In genomic region chr3:162390891-162391290, GRCh38 we compare ENCODE assay signal across 16 cellular contexts.
DNase-seq lines count a peak whose midpoint lies in the region; ATAC-seq, FAIRE-seq and TF ChIP-seq lines count a peak whose summit lies in the region.
"Had no signal": no experiment of that assay in that cellular context is flagged by ENCODE, and none has a peak within 500 bp of the region (broad histone marks: within the 10 kb centered on the region; RNA-seq: fewer than 3 reads in every experiment).

No MANE protein-coding gene starts in this region.

- no peak overlapping the region for H3K4me3 Mint-ChIP-seq in activated T-helper 2 cell treated with anti-CD3 and anti-CD28 coated beads, Interferon-gamma antibody, Interleukin-2, Interleukin-4, amounts not matched to agents 10 μg/mL and 5 μg/mL and 100 μg/mL, durations not matched to agents 14 hours and 24 hours and 36 hours (ENCODE audit: low read depth)
- H3K4me3 Mint-ChIP-seq: activated naive CD8-positive, alpha-beta T cell treated with anti-CD3 and anti-CD28 coated beads for 36 hours; CD8-positive, alpha-beta T cell; stimulated activated naive CD8-positive, alpha-beta T cell treated with anti-CD3 and anti-CD28 coated beads, Interleukin-15, Interleukin-2, amounts not matched to agents 100 ng/mL and 50 ng/mL, for 24 hours had no signal

- H3K36me3 ChIP-seq in PC-3 (ENCODE audit: low read depth, low read length): no peaks in the 10 kb centered on the region
- no peaks in the 10 kb centered on the region for H3K36me3 ChIP-seq in endothelial cell of umbilical vein (ENCODE audit: control insufficient read depth in 2 of 2, extremely low read depth in 1 of 2, insufficient read depth in 2 of 2, low read length in 2 of 2)
- H3K36me3 ChIP-seq: prostate gland had no signal

- TF ChIP-seq CTCF in PC-3 (conservative IDR thresholded peaks at IDR 0.05; ENCODE audit: low read depth, low read length): no peak
- TF ChIP-seq CTCF in endothelial cell of umbilical vein (IDR thresholded peaks at IDR 0.05; ENCODE audit: extremely low read depth in 1 of 2, insufficient read depth in 1 of 2, low read depth in 1 of 2, low read length in 2 of 2): no peak
- no peak for TF ChIP-seq CTCF in omental fat pad (IDR thresholded peaks at IDR 0.05)

- H3K27me3 ChIP-seq in PC-3 (ENCODE audit: low read length): no peaks in the 10 kb centered on the region
- H3K27me3 ChIP-seq in endothelial cell of umbilical vein (ENCODE audit: control insufficient read depth in 2 of 2, insufficient read depth in 2 of 2, low read length in 2 of 2): no peaks in the 10 kb centered on the region

- no peak for FAIRE-seq in endothelial cell of umbilical vein (lab: Jason Lieb, UNC)
- FAIRE-seq: TTC549 had no signal

- H3K4me3 ChIP-seq in PC-3 (ENCODE audit: low read length) (peak overlapping the region; percentile 45), endothelial cell of umbilical vein (replicated peaks in 1 of 3; ENCODE audit: insufficient read depth in 1 of 3, low read depth in 1 of 3, low read length in 3 of 3) (no peak overlapping the region)
- H3K4me3 ChIP-seq: prostate gland had no signal

- dilution Hi-C loops in endothelial cell of umbilical vein (cut with MboI; ENCODE audit: extremely low pct_ligation_motif_present, low sequenced_read_pairs): no loop called here

- no peak for TF ChIP-seq POLR2A in endothelial cell of umbilical vein (IDR thresholded peaks at IDR 0.05; ENCODE audit: low read depth, low read length)

- H3K9me3 Mint-ChIP-seq in activated T-helper 2 cell treated with anti-CD3 and anti-CD28 coated beads, Interferon-gamma antibody, Interleukin-2, Interleukin-4, amounts not matched to agents 10 μg/mL and 5 μg/mL and 100 μg/mL, durations not matched to agents 14 hours and 24 hours and 36 hours: peaks cover 6% of the 10 kb centered on the region
- H3K9me3 Mint-ChIP-seq: activated naive CD8-positive, alpha-beta T cell treated with anti-CD3 and anti-CD28 coated beads for 36 hours had no signal

- BruUV-seq in PC-3 (replicated peaks; lab: Mats Ljungman, UMichigan) (no TSS peak), endothelial cell of umbilical vein (replicated peaks; lab: Mats Ljungman, UMichigan) (no TSS peak)

- no peaks in the 10 kb centered on the region for H3K36me3 Mint-ChIP-seq in activated T-helper 2 cell treated with anti-CD3 and anti-CD28 coated beads, Interferon-gamma antibody, Interleukin-2, Interleukin-4, amounts not matched to agents 10 μg/mL and 5 μg/mL and 100 μg/mL, durations not matched to agents 14 hours and 24 hours and 36 hours (ENCODE audit: low read depth)
- H3K36me3 Mint-ChIP-seq: activated naive CD8-positive, alpha-beta T cell treated with anti-CD3 and anti-CD28 coated beads for 36 hours; CD8-positive, alpha-beta T cell had no signal

- no peaks in the 10 kb centered on the region for H3K9me1 ChIP-seq in endothelial cell of umbilical vein (replicated peaks; ENCODE audit: control insufficient read depth, extremely low read depth, insufficient read depth, low read length)

- H3K27ac ChIP-seq in PC-3 (ENCODE audit: low read length) (peak overlapping the region; percentile 95), endothelial cell of umbilical vein (ENCODE audit: insufficient read depth, low read depth, low read length) (no peak overlapping the region)
- H3K27ac ChIP-seq: prostate gland had no signal

- H3K9me3 ChIP-seq in PC-3 (ENCODE audit: low read length) (no peaks in the 10 kb centered on the region), endothelial cell of umbilical vein (replicated peaks; ENCODE audit: control insufficient read depth, insufficient read depth, low read length) (peaks cover 4% of the 10 kb centered on the region)
- H3K9me3 ChIP-seq: prostate gland had no signal

- H3K4me2 ChIP-seq in PC-3 (ENCODE audit: low read length): peak overlapping the region; percentile 76
- no peak overlapping the region for H3K4me2 ChIP-seq in endothelial cell of umbilical vein (ENCODE audit: insufficient read depth, low read length)

- ATAC-seq in PC-3 (peak; percentile 94), omental fat pad (ENCODE audit: low FRiP score) (peak; percentile 32), GM19463 (IDR thresholded peaks at IDR 0.05; ENCODE audit: unreplicated experiment) (no peak), HG03432 (IDR thresholded peaks at IDR 0.05; ENCODE audit: unreplicated experiment) (no peak)
- ATAC-seq: CD8-positive, alpha-beta T cell had no signal

- H4K20me1 ChIP-seq in PC-3 (ENCODE audit: low read length) (no peaks in the 10 kb centered on the region), endothelial cell of umbilical vein (replicated peaks; ENCODE audit: control insufficient read depth, extremely low read depth, insufficient read depth, low read length) (no peaks in the 10 kb centered on the region)

- peak overlapping the region; percentile 73 for H3K9ac ChIP-seq in PC-3 (ENCODE audit: low read length)
- no peak overlapping the region for H3K9ac ChIP-seq in endothelial cell of umbilical vein (replicated peaks; ENCODE audit: extremely low read depth, insufficient read depth, low read length)

- no peaks in the 10 kb centered on the region for H3K4me1 Mint-ChIP-seq in activated T-helper 2 cell treated with anti-CD3 and anti-CD28 coated beads, Interferon-gamma antibody, Interleukin-2, Interleukin-4, amounts not matched to agents 10 μg/mL and 5 μg/mL and 100 μg/mL, durations not matched to agents 14 hours and 24 hours and 36 hours (ENCODE audit: low read depth)
- H3K4me1 Mint-ChIP-seq: activated naive CD8-positive, alpha-beta T cell treated with anti-CD3 and anti-CD28 coated beads for 36 hours had no signal

- intact Hi-C loops in PC-3 (cut with micrococcal nuclease) (loop anchor here (2.0 to 10.0 kb wide), 3 partner anchors 96 to 476 kb away; no protein-coding TSS in a partner anchor), endothelial cell of umbilical vein (cut with micrococcal nuclease) (no loop called here)
- intact Hi-C loops in activated T-helper 2 cell treated with anti-CD3 and anti-CD28 coated beads, Interferon-gamma antibody, Interleukin-2, Interleukin-4, amounts not matched to agents 10 μg/mL and 5 μg/mL and 100 μg/mL, durations not matched to agents 14 hours and 24 hours and 36 hours (cut with micrococcal nuclease): no loop called here

- CTCF ChIA-PET in PC-3 (lab: Charles Lee): no interaction called here
- CTCF ChIA-PET in endothelial cell of umbilical vein (lab: Charles Lee): no interaction called here

- no peak overlapping the region for H3K27ac Mint-ChIP-seq in activated T-helper 2 cell treated with anti-CD3 and anti-CD28 coated beads, Interferon-gamma antibody, Interleukin-2, Interleukin-4, amounts not matched to agents 10 μg/mL and 5 μg/mL and 100 μg/mL, durations not matched to agents 14 hours and 24 hours and 36 hours
- H3K27ac Mint-ChIP-seq: activated naive CD8-positive, alpha-beta T cell treated with anti-CD3 and anti-CD28 coated beads for 36 hours; CD8-positive, alpha-beta T cell; stimulated activated naive CD8-positive, alpha-beta T cell treated with anti-CD3 and anti-CD28 coated beads, Interleukin-15, Interleukin-2, amounts not matched to agents 100 ng/mL and 50 ng/mL, for 24 hours had no signal

- POLR2A ChIA-PET in PC-3 (lab: Charles Lee; ENCODE audit: unreplicated experiment) (no interaction called here), endothelial cell of umbilical vein (lab: Charles Lee) (no interaction called here)

- H3K4me1 ChIP-seq in PC-3 (ENCODE audit: insufficient read depth, low read length) (peaks cover 25% of the 10 kb centered on the region), endothelial cell of umbilical vein (ENCODE audit: control insufficient read depth, extremely low read depth, insufficient read depth, low read length) (no peaks in the 10 kb centered on the region)
- H3K4me1 ChIP-seq: prostate gland had no signal

- DNase-seq in Daoy (ENCODE audit: low read depth): peak; percentile 17
- DNase-seq in PC-3: peak; percentile 94
- DNase-seq in endothelial cell of umbilical vein (ENCODE audit: low read depth, low spot score): no peak
- DNase-seq in omental fat pad (ENCODE audit: low spot score): no peak
- no peak for DNase-seq in activated T-helper 2 cell treated with anti-CD3 and anti-CD28 coated beads, Interferon-gamma antibody, Interleukin-2, Interleukin-4, amounts not matched to agents 10 μg/mL and 5 μg/mL and 100 μg/mL, durations not matched to agents 14 hours and 24 hours and 36 hours (ENCODE audit: low spot score)
- DNase-seq in HuH-7.5 (ENCODE audit: low spot score): no peak
- DNase-seq: activated naive CD8-positive, alpha-beta T cell treated with anti-CD3 and anti-CD28 coated beads for 36 hours; CD8-positive, alpha-beta T cell; midbrain; NCI-H510A treated with DMSO at 0.1 percent for 48 hours; SHP77 had no signal

- H2AFZ ChIP-seq in PC-3 (ENCODE audit: low read length) (no peak overlapping the region), endothelial cell of umbilical vein (ENCODE audit: low read depth, low read length) (no peak overlapping the region)

- H3K79me2 ChIP-seq in PC-3 (ENCODE audit: low read length) (no peaks in the 10 kb centered on the region), endothelial cell of umbilical vein (ENCODE audit: control insufficient read depth, insufficient read depth, low read length) (no peaks in the 10 kb centered on the region)

- H3K27me3 Mint-ChIP-seq in activated T-helper 2 cell treated with anti-CD3 and anti-CD28 coated beads, Interferon-gamma antibody, Interleukin-2, Interleukin-4, amounts not matched to agents 10 μg/mL and 5 μg/mL and 100 μg/mL, durations not matched to agents 14 hours and 24 hours and 36 hours (ENCODE audit: low read depth): no peaks in the 10 kb centered on the region
- H3K27me3 Mint-ChIP-seq: activated naive CD8-positive, alpha-beta T cell treated with anti-CD3 and anti-CD28 coated beads for 36 hours; stimulated activated naive CD8-positive, alpha-beta T cell treated with anti-CD3 and anti-CD28 coated beads, Interleukin-15, Interleukin-2, amounts not matched to agents 100 ng/mL and 50 ng/mL, for 24 hours had no signal

- H3K9me2 ChIP-seq in PC-3 (replicated peaks; ENCODE audit: low read length): no peaks in the 10 kb centered on the region

- peaks cover 7% of the 10 kb centered on the region for H3F3A ChIP-seq in PC-3 (ENCODE audit: low read length, unreplicated experiment)

TF ChIP-seq in endothelial cell of umbilical vein, 7 proteins besides CTCF, POLR2A, EP300 and RAD21:
- TF ChIP-seq GATA2 (IDR thresholded peaks at IDR 0.05; ENCODE audit: insufficient read depth, insufficient read length, low read depth, low read length): no peak
- TF ChIP-seq FOS (IDR thresholded peaks at IDR 0.05; ENCODE audit: borderline replicate concordance, insufficient read depth, low read length): peak; percentile 48

Comparison
In these comparisons a context has a peak if more than half of its experiments do, and no peak if none do; other contexts are left out.
1. DNase-seq: peak in Daoy (single experiment) and PC-3 (single experiment); none in endothelial cell of umbilical vein (single experiment), omental fat pad (single experiment), activated T-helper 2 cell treated with anti-CD3 and anti-CD28 coated beads, Interferon-gamma antibody, Interleukin-2, Interleukin-4, amounts not matched to agents 10 μg/mL and 5 μg/mL and 100 μg/mL, durations not matched to agents 14 hours and 24 hours and 36 hours (single experiment) and HuH-7.5 (single experiment).
2. ATAC-seq: peak in PC-3 (single experiment) and omental fat pad (single experiment); none in GM19463 (single experiment) and HG03432 (single experiment).